In genomic region chr5:120539471-120539870, GRCh38 we compare ENCODE assay signal across 20 cellular contexts.
"Had no signal": no experiment of that assay in that cellular context is flagged by ENCODE, and none has a peak within 500 bp of the region (broad histone marks: within the 10 kb centered on the region; RNA-seq: fewer than 3 reads in every experiment).

No MANE protein-coding gene starts in this region.

- H3K4me3 ChIP-seq: body of pancreas, esophagus muscularis mucosa, left lung, thyroid gland had no signal

- H3K27ac ChIP-seq: body of pancreas, esophagus muscularis mucosa, left lung, parathyroid adenoma, thyroid gland had no signal

- H3K27me3 ChIP-seq: body of pancreas, esophagus muscularis mucosa, left lung, thyroid gland had no signal

- H3K9ac ChIP-seq: parathyroid adenoma had no signal

- H3K36me3 ChIP-seq: esophagus muscularis mucosa, left lung, thyroid gland had no signal

- H3K36me3 Mint-ChIP-seq: activated naive CD4-positive, alpha-beta T cell treated with anti-CD3 and anti-CD28 coated beads, Interleukin-2, amount 50 U/mL, for 24 hours; memory B cell; stimulated activated effector memory CD8-positive, alpha-beta T cell treated with anti-CD3 and anti-CD28 coated beads, Interleukin-12 subunit alpha, Interleukin-12 subunit beta, amount 100 ng/mL, for 72 hours had no signal

- FAIRE-seq: islet of Langerhans, urothelium cell line had no signal

- DNase-seq: activated effector memory CD4-positive, alpha-beta T cell treated with Interleukin-2 at 50 U/mL for 16 hours; activated T-cell treated with anti-CD3 and anti-CD28 coated beads, Interleukin-2, amount 50 U/mL, for 24 hours; body of pancreas; foreskin fibroblast; head of caudate nucleus; left lung; small intestine; T-helper 17 cell; thyroid gland had no signal

- H3K9me3 ChIP-seq: body of pancreas, esophagus muscularis mucosa, thyroid gland had no signal

- H3K79me2 ChIP-seq: parathyroid adenoma had no signal

- H3K27ac Mint-ChIP-seq: activated naive CD4-positive, alpha-beta T cell treated with anti-CD3 and anti-CD28 coated beads, Interleukin-2, amount 50 U/mL, for 24 hours; activated T-cell treated with anti-CD3 and anti-CD28 coated beads, Interleukin-2, amount 50 U/mL, for 24 hours; dendritic cell treated with granulocyte-macrophage colony-stimulating factor and Interleukin-4, amounts not matched to agents 40 ng/mL and 50 ng/mL, for 4 days; memory B cell; stimulated activated effector memory CD8-positive, alpha-beta T cell treated with anti-CD3 and anti-CD28 coated beads, Interleukin-12 subunit alpha, Interleukin-12 subunit beta, amount 100 ng/mL, for 72 hours; T-helper 17 cell had no signal

- H3K4me1 ChIP-seq: body of pancreas, esophagus muscularis mucosa, left lung, parathyroid adenoma, thyroid gland had no signal

- H3K27me3 Mint-ChIP-seq: activated naive CD4-positive, alpha-beta T cell treated with anti-CD3 and anti-CD28 coated beads, Interleukin-2, amount 50 U/mL, for 24 hours; activated T-cell treated with anti-CD3 and anti-CD28 coated beads, Interleukin-2, amount 50 U/mL, for 24 hours; central memory CD8-positive, alpha-beta T cell; dendritic cell treated with granulocyte-macrophage colony-stimulating factor and Interleukin-4, amounts not matched to agents 40 ng/mL and 50 ng/mL, for 4 days; memory B cell; T-helper 17 cell had no signal

- H3K4me1 Mint-ChIP-seq: activated naive CD4-positive, alpha-beta T cell treated with anti-CD3 and anti-CD28 coated beads, Interleukin-2, amount 50 U/mL, for 24 hours; central memory CD8-positive, alpha-beta T cell; memory B cell; stimulated activated effector memory CD8-positive, alpha-beta T cell treated with anti-CD3 and anti-CD28 coated beads, Interleukin-12 subunit alpha, Interleukin-12 subunit beta, amount 100 ng/mL, for 72 hours; T-helper 17 cell had no signal

- ATAC-seq: activated CD4-positive, CD25-positive, alpha-beta regulatory T cell treated with anti-CD3 and anti-CD28 coated beads, Interleukin-2, amount 50 U/mL, for 24 hours; body of pancreas; left lung; stimulated activated effector memory CD8-positive, alpha-beta T cell treated with anti-CD3 and anti-CD28 coated beads, Interleukin-12 subunit alpha, Interleukin-12 subunit beta, amount 100 ng/mL, for 72 hours; T-helper 17 cell had no signal

- H3K9me3 Mint-ChIP-seq: activated naive CD4-positive, alpha-beta T cell treated with anti-CD3 and anti-CD28 coated beads, Interleukin-2, amount 50 U/mL, for 24 hours; activated T-cell treated with anti-CD3 and anti-CD28 coated beads, Interleukin-2, amount 50 U/mL, for 24 hours; dendritic cell treated with granulocyte-macrophage colony-stimulating factor and Interleukin-4, amounts not matched to agents 40 ng/mL and 50 ng/mL, for 4 days; memory B cell; neural crest cell had no signal

- H3K4me3 Mint-ChIP-seq: activated naive CD4-positive, alpha-beta T cell treated with anti-CD3 and anti-CD28 coated beads, Interleukin-2, amount 50 U/mL, for 24 hours; activated T-cell treated with anti-CD3 and anti-CD28 coated beads, Interleukin-2, amount 50 U/mL, for 24 hours; central memory CD8-positive, alpha-beta T cell; dendritic cell treated with granulocyte-macrophage colony-stimulating factor and Interleukin-4, amounts not matched to agents 40 ng/mL and 50 ng/mL, for 4 days; memory B cell; neural crest cell; stimulated activated effector memory CD8-positive, alpha-beta T cell treated with anti-CD3 and anti-CD28 coated beads, Interleukin-12 subunit alpha, Interleukin-12 subunit beta, amount 100 ng/mL, for 72 hours; T-helper 17 cell had no signal

- H2AFZ ChIP-seq: parathyroid adenoma had no signal
